In the genomic region with DNA sequence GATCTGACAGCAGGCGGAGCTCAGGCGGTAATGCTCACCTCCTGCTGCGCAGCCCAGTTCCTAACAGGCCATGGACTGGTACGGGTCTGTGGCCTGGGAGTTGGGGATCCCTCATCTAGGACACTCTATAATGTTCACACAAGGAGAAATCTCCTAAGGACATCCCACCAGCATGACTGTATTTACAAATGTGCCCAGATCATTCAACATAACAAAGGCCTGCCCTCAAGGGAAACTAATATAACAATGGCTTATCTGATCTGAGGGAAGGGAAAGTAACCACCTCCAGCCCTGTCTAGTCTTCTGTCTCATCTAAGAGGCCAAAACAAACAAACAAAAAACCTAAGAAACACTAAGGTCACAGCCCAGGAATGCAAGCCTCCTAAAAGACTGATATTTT, we compare ENCODE assay signal across 15 cellular contexts.
DNase-seq lines count a peak whose midpoint lies in the region; FAIRE-seq and TF ChIP-seq lines count a peak whose summit lies in the region.
"Had no signal": no experiment of that assay in that cellular context is flagged by ENCODE, and none has a peak within 500 bp of the region (broad histone marks: within the 10 kb centered on the region; RNA-seq: fewer than 3 reads in every experiment).

No MANE protein-coding gene starts in this region.

- H3K9ac ChIP-seq in astrocyte (ENCODE audit: low read length) = no peak overlapping the region
- H3K9ac ChIP-seq in iPS-18a (ENCODE audit: low read length) = no peak overlapping the region
- no peak overlapping the region for H3K9ac ChIP-seq in SK-N-SH

- H3K4me1 Mint-ChIP-seq in astrocyte (ENCODE audit: low read depth, unreplicated experiment) = peaks cover 21% of the 10 kb centered on the region

- H3K27me3 ChIP-seq in astrocyte (ENCODE audit: insufficient read depth, low read length) (no peaks in the 10 kb centered on the region), iPS-18a (ENCODE audit: control insufficient read depth, insufficient read depth, low read length) (no peaks in the 10 kb centered on the region), SK-N-SH (ENCODE audit: insufficient read depth) (no peaks in the 10 kb centered on the region)
- H3K27me3 ChIP-seq: pancreas had no signal

- H3K9me3 Mint-ChIP-seq in astrocyte (ENCODE audit: unreplicated experiment) = no peaks in the 10 kb centered on the region
- H3K9me3 Mint-ChIP-seq: activated CD8-positive, alpha-beta T cell treated with anti-CD3 and anti-CD28 coated beads for 36 hours; dendritic cell treated with granulocyte-macrophage colony-stimulating factor and Interleukin-4, amounts not matched to agents 40 ng/mL and 50 ng/mL, for 4 days had no signal

- TF ChIP-seq CTCF in astrocyte (IDR thresholded peaks at IDR 0.05; ENCODE audit: insufficient read depth, low read depth, low read length) (no peak), SK-N-SH (IDR thresholded peaks at IDR 0.05) (no peak)

- H3K27me3 Mint-ChIP-seq in astrocyte (ENCODE audit: low read depth, unreplicated experiment) = no peaks in the 10 kb centered on the region
- H3K27me3 Mint-ChIP-seq: activated CD8-positive, alpha-beta T cell treated with anti-CD3 and anti-CD28 coated beads for 36 hours; dendritic cell treated with granulocyte-macrophage colony-stimulating factor and Interleukin-4, amounts not matched to agents 40 ng/mL and 50 ng/mL, for 4 days had no signal

- H3F3A ChIP-seq in SK-N-SH (replicated peaks; ENCODE audit: insufficient read depth) = no peaks in the 10 kb centered on the region

- CTCF ChIA-PET in SK-N-SH (lab: Yijun Ruan, JAX) = interaction anchor here (1.1 kb wide), 1 partner anchor 18 kb away, joined by 4 read pairs; no protein-coding TSS in a partner anchor

- whole genome bisulfite sequencing in SK-N-SH (ENCODE audit: low lambda C conversion rate) = 97% methylated on average over 4 of the region's 4 CpGs

- peak overlapping the region; percentile 84 for H3K27ac Mint-ChIP-seq in astrocyte (ENCODE audit: unreplicated experiment)
- H3K27ac Mint-ChIP-seq: activated CD8-positive, alpha-beta T cell treated with anti-CD3 and anti-CD28 coated beads for 36 hours; dendritic cell treated with granulocyte-macrophage colony-stimulating factor and Interleukin-4, amounts not matched to agents 40 ng/mL and 50 ng/mL, for 4 days had no signal

- H3K27ac ChIP-seq in astrocyte (ENCODE audit: low read depth, low read length) = peak overlapping the region; percentile 14
- no peak overlapping the region for H3K27ac ChIP-seq in iPS-18a (ENCODE audit: low read length)
- no peak overlapping the region for H3K27ac ChIP-seq in SK-N-SH (ENCODE audit: low read depth in 2 of 2, low read length in 1 of 2)
- H3K27ac ChIP-seq: pancreas had no signal

- H4K20me1 ChIP-seq in astrocyte (ENCODE audit: insufficient read depth, low read length) (no peaks in the 10 kb centered on the region), SK-N-SH (ENCODE audit: insufficient read depth) (no peaks in the 10 kb centered on the region)

- H3K4me3 Mint-ChIP-seq in astrocyte (ENCODE audit: unreplicated experiment) = no peak overlapping the region
- H3K4me3 Mint-ChIP-seq: activated CD8-positive, alpha-beta T cell treated with anti-CD3 and anti-CD28 coated beads for 36 hours; dendritic cell treated with granulocyte-macrophage colony-stimulating factor and Interleukin-4, amounts not matched to agents 40 ng/mL and 50 ng/mL, for 4 days had no signal

- H3K4me2 ChIP-seq in astrocyte (ENCODE audit: low read length) (peak overlapping the region; percentile 23), SK-N-SH (no peak overlapping the region)

- DNase-seq in A172 (ENCODE audit: low spot score) (peak; percentile 65), HPDE6-E6E7 (ENCODE audit: extremely low spot score) (peak; percentile 11), astrocyte (ENCODE audit: low read depth) (peak; percentile 70), SK-N-SH (no peak), NCI-H2171 treated with DMSO at 0.1 percent for 48 hours (lab: John Stamatoyannopoulos, UW) (no peak), frontal cortex (ENCODE audit: low spot score in 2 of 2) (no peak), HT-29 (ENCODE audit: low spot score) (no peak)
- DNase-seq: activated CD8-positive, alpha-beta T cell treated with anti-CD3 and anti-CD28 coated beads for 36 hours; activated naive CD4-positive, alpha-beta T cell treated with anti-CD3 and anti-CD28 coated beads, Interleukin-2, amount 50 U/mL, for 16 hours; Karpas-422; OCI-M1; pancreas had no signal

- no peaks in the 10 kb centered on the region for H3K9me3 ChIP-seq in astrocyte (ENCODE audit: insufficient read depth, low read depth, low read length)
- no peaks in the 10 kb centered on the region for H3K9me3 ChIP-seq in iPS-18a (ENCODE audit: control insufficient read depth, low read depth, low read length)
- H3K9me3 ChIP-seq in SK-N-SH = no peaks in the 10 kb centered on the region
- H3K9me3 ChIP-seq: pancreas had no signal

- H3K9me2 ChIP-seq in SK-N-SH = no peaks in the 10 kb centered on the region

- H3K4me1 ChIP-seq in astrocyte (ENCODE audit: insufficient read depth, low read length) (peaks cover 8% of the 10 kb centered on the region), iPS-18a (ENCODE audit: control insufficient read depth, low read depth, low read length) (peaks cover 46% of the 10 kb centered on the region), SK-N-SH (ENCODE audit: control insufficient read depth in 1 of 2, insufficient read depth in 2 of 2, low read depth in 1 of 2, low read length in 1 of 2) (no peaks in the 10 kb centered on the region)
- H3K4me1 ChIP-seq: pancreas had no signal

- H3K79me2 ChIP-seq in astrocyte (ENCODE audit: insufficient read depth, low read length) (no peaks in the 10 kb centered on the region), SK-N-SH (ENCODE audit: insufficient read depth) (no peaks in the 10 kb centered on the region)

- H2AFZ ChIP-seq in astrocyte (ENCODE audit: low read depth, low read length) = no peak overlapping the region
- no peak overlapping the region for H2AFZ ChIP-seq in SK-N-SH (ENCODE audit: low read depth)

- peak; percentile 64 for FAIRE-seq in astrocyte (lab: Jason Lieb, UNC)
- FAIRE-seq in frontal cortex (lab: Jason Lieb, UNC) = no peak
- FAIRE-seq: GM12878, pancreas had no signal

- no peak for TF ChIP-seq EP300 in SK-N-SH (IDR thresholded peaks at IDR 0.05; ENCODE audit: borderline replicate concordance in 1 of 2, low read depth in 1 of 2, low read length in 1 of 2)

- H3K36me3 ChIP-seq in astrocyte (ENCODE audit: insufficient read depth, low read length) (no peaks in the 10 kb centered on the region), iPS-18a (ENCODE audit: control insufficient read depth, low read depth, low read length) (no peaks in the 10 kb centered on the region), SK-N-SH (replicated peaks in 1 of 2; ENCODE audit: control insufficient read depth in 1 of 2, insufficient read depth in 2 of 2, low read length in 1 of 2) (peaks cover 0 to 2% of the 10 kb centered on the region in 2 experiments)
- H3K36me3 ChIP-seq: pancreas had no signal

- no peak for TF ChIP-seq RAD21 in SK-N-SH (IDR thresholded peaks at IDR 0.05; ENCODE audit: low read length)

- H3K4me3 ChIP-seq in astrocyte (ENCODE audit: insufficient read depth, low read depth, low read length) (no peak overlapping the region), iPS-18a (ENCODE audit: low read length) (peak overlapping the region; percentile 1), SK-N-SH (ENCODE audit: low read depth in 2 of 2, low read length in 1 of 2) (no peak overlapping the region)
- H3K4me3 ChIP-seq: GM12878, pancreas had no signal

- peaks cover 11% of the 10 kb centered on the region for H3K36me3 Mint-ChIP-seq in astrocyte (ENCODE audit: low read depth, unreplicated experiment)

- POLR2A ChIA-PET in SK-N-SH (lab: Yijun Ruan, JAX) = no interaction called here

TF ChIP-seq in SK-N-SH, 30 proteins besides CTCF, POLR2A, EP300 and RAD21 (continues in another document):
- TF ChIP-seq RXRA (IDR thresholded peaks at IDR 0.05; ENCODE audit: borderline replicate concordance, low read depth) (no peak), USF2 (IDR thresholded peaks at IDR 0.05; ENCODE audit: borderline replicate concordance, low read depth, low read length) (no peak), MAX (IDR thresholded peaks at IDR 0.05; ENCODE audit: low read depth) (no peak), JUND (IDR thresholded peaks at IDR 0.05) (no peak), CHD2 (IDR thresholded peaks at IDR 0.05; ENCODE audit: low read length, partially characterized antibody) (no peak), REST (IDR thresholded peaks at IDR 0.05; ENCODE audit: low read depth, low read length) (no peak), TCF12 (IDR thresholded peaks at IDR 0.05) (no peak)

Comparison
In these comparisons a context has a peak if more than half of its experiments do, and no peak if none do; other contexts are left out.
1. DNase-seq: peak in A172 (single experiment), HPDE6-E6E7 (single experiment) and astrocyte (single experiment); none in SK-N-SH (single experiment), NCI-H2171 treated with DMSO at 0.1 percent for 48 hours (single experiment), frontal cortex (0 of 2) and HT-29 (single experiment).